21 cellular contexts compared by ENCODE assay signal in genomic region chr15:63602595-63602994, GRCh38. TPM values are rescaled to one million over a fixed set of nuclear protein-coding genes. Genes with fewer than 3 reads are reported as not detected.
DNase-seq lines count a peak whose midpoint lies in the region; ATAC-seq, FAIRE-seq and TF ChIP-seq lines count a peak whose summit lies in the region.
"Had no signal": no experiment of that assay in that cellular context is flagged by ENCODE, and none has a peak within 500 bp of the region (broad histone marks: within the 10 kb centered on the region; RNA-seq: fewer than 3 reads in every experiment).

No MANE protein-coding gene starts in this region.

- no peak overlapping the region for H3K4me3 ChIP-seq in breast epithelium
- H3K4me3 ChIP-seq in testis: no peak overlapping the region

- BruUV-seq in MCF 10A (replicated peaks; lab: Mats Ljungman, UMichigan): no TSS peak

- intact Hi-C loops in MCF 10A (cut with micrococcal nuclease): no loop called here
- intact Hi-C loops in breast epithelium (cut with DNase I; ENCODE audit: low total_unique reads): no loop called here
- intact Hi-C loops in activated CD4-positive, alpha-beta memory T cell treated with anti-CD3 and anti-CD28 coated beads for 36 hours (cut with micrococcal nuclease): loop anchor here (10.0 kb wide), 1 partner anchor 492 kb away; the partner anchor contains the start of genes CIAO2A and SNX1
- intact Hi-C loops in testis (cut with DNase I; ENCODE audit: low total_unique reads): no loop called here

- DNase-seq in MCF 10A (ENCODE audit: unreplicated experiment) (no peak), breast epithelium (ENCODE audit: low spot score in 2 of 2) (no peak), mesothelial cell of epicardium (ENCODE audit: low spot score in 2 of 2, unreplicated experiment in 2 of 2) (no peak), testis (no peak), GM12892 (ENCODE audit: insufficient read length) (no peak)
- no peak for DNase-seq in activated CD4-positive, alpha-beta memory T cell treated with anti-CD3 and anti-CD28 coated beads for 36 hours
- DNase-seq: BE2C, cerebellar nuclear complex, GOT3, lower lobe of right lung, MG63, NCI-H1930, occipital lobe, SW 1271 had no signal

- H3K4me3 Mint-ChIP-seq in MCF 10A (ENCODE audit: unreplicated experiment): peak overlapping the region; percentile 83
- peak overlapping the region; percentile 20 for H3K4me3 Mint-ChIP-seq in activated CD4-positive, alpha-beta memory T cell treated with anti-CD3 and anti-CD28 coated beads for 36 hours
- H3K4me3 Mint-ChIP-seq in mesothelial cell of epicardium: peak overlapping the region; percentile 30

- no peaks in the 10 kb centered on the region for H3K9me3 Mint-ChIP-seq in MCF 10A (ENCODE audit: unreplicated experiment)
- H3K9me3 Mint-ChIP-seq in activated CD4-positive, alpha-beta memory T cell treated with anti-CD3 and anti-CD28 coated beads for 36 hours: no peaks in the 10 kb centered on the region
- no peaks in the 10 kb centered on the region for H3K9me3 Mint-ChIP-seq in mesothelial cell of epicardium

- TF ChIP-seq POLR2A in breast epithelium (IDR thresholded peaks at IDR 0.05) (no peak), testis (IDR thresholded peaks at IDR 0.05) (no peak), GM12892 (IDR thresholded peaks at IDR 0.05; ENCODE audit: low read depth, low read length) (no peak)

- no peak for FAIRE-seq in GM12892 (lab: Jason Lieb, UNC)
- FAIRE-seq: RCC 7860, urothelium cell line had no signal

- H3K4me1 ChIP-seq in breast epithelium (peaks cover 4% of the 10 kb centered on the region in 2 donors), testis (peaks cover 35% of the 10 kb centered on the region)
- H3K4me1 ChIP-seq: BE2C had no signal

- H3K27me3 Mint-ChIP-seq in MCF 10A (ENCODE audit: insufficient read depth, unreplicated experiment) (no peaks in the 10 kb centered on the region), mesothelial cell of epicardium (ENCODE audit: low read depth) (peaks cover 48% of the 10 kb centered on the region)
- no peaks in the 10 kb centered on the region for H3K27me3 Mint-ChIP-seq in activated CD4-positive, alpha-beta memory T cell treated with anti-CD3 and anti-CD28 coated beads for 36 hours

- no peak overlapping the region for H3K27ac Mint-ChIP-seq in MCF 10A (ENCODE audit: low read depth, unreplicated experiment)
- H3K27ac Mint-ChIP-seq in activated CD4-positive, alpha-beta memory T cell treated with anti-CD3 and anti-CD28 coated beads for 36 hours: peak overlapping the region; percentile 19
- H3K27ac Mint-ChIP-seq in mesothelial cell of epicardium: no peak overlapping the region

- no peak for TF ChIP-seq CTCF in MCF 10A (IDR thresholded peaks at IDR 0.05; ENCODE audit: unreplicated experiment)
- TF ChIP-seq CTCF in breast epithelium (IDR thresholded peaks at IDR 0.05): no peak
- no peak for TF ChIP-seq CTCF in mesothelial cell of epicardium (IDR thresholded peaks at IDR 0.05; ENCODE audit: unreplicated experiment)
- TF ChIP-seq CTCF in testis (IDR thresholded peaks at IDR 0.05): no peak

- POLR2A ChIA-PET in MCF 10A (lab: Yijun Ruan, JAX): interaction anchor here (0.6 to 11.1 kb wide), 4 partner anchors 8 to 135 kb away, joined by 3 to 186 read pairs (median 14); partner anchors contain the start of gene USP3
- POLR2A ChIA-PET in activated CD4-positive, alpha-beta memory T cell treated with anti-CD3 and anti-CD28 coated beads for 36 hours (lab: Charles Lee): interaction anchor here (4.1 to 4.2 kb wide), 2 partner anchors 98 to 105 kb away, joined by 12 to 29 read pairs; partner anchors contain the start of gene USP3

- H3K27ac ChIP-seq in breast epithelium (no peak overlapping the region), testis (no peak overlapping the region)
- H3K27ac ChIP-seq: lower lobe of right lung had no signal

- H3K36me3 Mint-ChIP-seq in MCF 10A (ENCODE audit: insufficient read depth, unreplicated experiment): no peaks in the 10 kb centered on the region
- peaks cover 4% of the 10 kb centered on the region for H3K36me3 Mint-ChIP-seq in activated CD4-positive, alpha-beta memory T cell treated with anti-CD3 and anti-CD28 coated beads for 36 hours
- H3K36me3 Mint-ChIP-seq in mesothelial cell of epicardium: peaks cover 4% of the 10 kb centered on the region

- no peaks in the 10 kb centered on the region for H3K27me3 ChIP-seq in breast epithelium
- no peaks in the 10 kb centered on the region for H3K27me3 ChIP-seq in testis
- H3K27me3 ChIP-seq: BE2C, gastroesophageal sphincter, MG63 had no signal

- peaks cover 11% of the 10 kb centered on the region for H3K4me1 Mint-ChIP-seq in MCF 10A (ENCODE audit: insufficient read depth, unreplicated experiment)
- H3K4me1 Mint-ChIP-seq in activated CD4-positive, alpha-beta memory T cell treated with anti-CD3 and anti-CD28 coated beads for 36 hours (ENCODE audit: low read depth): peaks cover 46% of the 10 kb centered on the region
- peaks cover 11% of the 10 kb centered on the region for H3K4me1 Mint-ChIP-seq in mesothelial cell of epicardium

- CTCF ChIA-PET in MCF 10A (lab: Yijun Ruan, JAX): interaction anchor here (0.9 to 1.2 kb wide), 3 partner anchors 8 to 465 kb away, joined by 3 to 4 read pairs (median 4); no protein-coding TSS in a partner anchor
- CTCF ChIA-PET in activated CD4-positive, alpha-beta memory T cell treated with anti-CD3 and anti-CD28 coated beads for 36 hours (lab: Charles Lee): interaction anchor here (0.9 to 9.3 kb wide), 3 partner anchors 136 to 428 kb away, joined by 3 to 69 read pairs (median 16); no protein-coding TSS in a partner anchor

- 26 to 30% methylated on average over 3 of the region's 3 CpGs for WGBS in testis, 2 donors

- no peaks in the 10 kb centered on the region for H3K9me3 ChIP-seq in breast epithelium
- no peaks in the 10 kb centered on the region for H3K9me3 ChIP-seq in testis
- H3K9me3 ChIP-seq: BE2C, gastroesophageal sphincter, lower lobe of right lung, MG63 had no signal

- H3K36me3 ChIP-seq in breast epithelium (no peaks in the 10 kb centered on the region), testis (ENCODE audit: low read depth, missing control alignments) (no peaks in the 10 kb centered on the region)
- H3K36me3 ChIP-seq: BE2C had no signal

- ATAC-seq in GM21360 (IDR thresholded peaks at IDR 0.05; ENCODE audit: unreplicated experiment): no peak
- ATAC-seq in HG02852 (IDR thresholded peaks at IDR 0.05; ENCODE audit: unreplicated experiment): no peak
- ATAC-seq: gastroesophageal sphincter, lower lobe of right lung had no signal

RNA-seq across cellular contexts. Expression of gene FBXL22, which starts 5.4 kb away (rescaled TPM):
- 0.39 and 0.58 TPM in 2 replicates for total RNA-seq in MCF 10A (2022)
- 1 to 10 TPM in 2 of 3 donors, under 1 TPM in 1; 0.64 to 3.5 (median 2.0) TPM for total RNA-seq in breast epithelium
- under 1 TPM; 0.48 to 0.74 TPM for total RNA-seq in activated CD4-positive, alpha-beta memory T cell treated with anti-CD3 and anti-CD28 coated beads for 36 hours
- 0.20 to 0.63 TPM (median 0.55 TPM) in 3 replicates for total RNA-seq in mesothelial cell of epicardium
- total RNA-seq in testis: 10 to 100 TPM; 11.6 to 14.3 TPM
- 3.2 TPM for polyA plus RNA-seq in testis (ENCODE audit: insufficient read depth, low read depth, low replicate concordance)
- 0.40 TPM for polyA plus RNA-seq in GM12892 (2012; ENCODE audit: missing spikeins)
- total RNA-seq: Daoy, endothelial cell of umbilical vein had no signal

Comparison
In these comparisons a context has a peak if more than half of its experiments do, and no peak if none do; other contexts are left out.
1. H3K4me3 Mint-ChIP-seq: peak in every context shown above with its lines; median percentile 83 in MCF 10A; 30 in mesothelial cell of epicardium; 20 in activated CD4-positive, alpha-beta memory T cell treated with anti-CD3 and anti-CD28 coated beads for 36 hours.